ENCODE assay signal across 24 cellular contexts in genomic region chr4:170079981-170080380, GRCh38. TPM values are rescaled to one million over a fixed set of nuclear protein-coding genes. Genes with fewer than 3 reads are reported as not detected.
A peak's percentile ranks its signal among the peaks of the same experiment; 100 is the strongest.
DNase-seq lines count a peak whose midpoint lies in the region; ATAC-seq, FAIRE-seq and TF ChIP-seq lines count a peak whose summit lies in the region.
"Had no signal": no experiment of that assay in that cellular context is flagged by ENCODE, and none has a peak within 500 bp of the region (broad histone marks: within the 10 kb centered on the region; RNA-seq: fewer than 3 reads in every experiment).

No MANE protein-coding gene starts in this region.

- H3K9me3 Mint-ChIP-seq in astrocyte (ENCODE audit: unreplicated experiment) = peaks cover 2% of the 10 kb centered on the region
- no peaks in the 10 kb centered on the region for H3K9me3 Mint-ChIP-seq in stimulated activated naive CD8-positive, alpha-beta T cell treated with anti-CD3 and anti-CD28 coated beads, Interleukin-15, amount 100 ng/mL, for 72 hours
- H3K9me3 Mint-ChIP-seq: CD4-positive, alpha-beta T cell had no signal

- POLR2A ChIA-PET in GM10248 (lab: Yijun Ruan, JAX) = no interaction called here

- TF ChIP-seq POLR2A in GM12892 (IDR thresholded peaks at IDR 0.05; ENCODE audit: low read depth, low read length) = no peak

- no peak overlapping the region for H3K9ac ChIP-seq in astrocyte (ENCODE audit: low read length)
- H3K9ac ChIP-seq: BLaER1, GM23248 had no signal

- peaks cover 4% of the 10 kb centered on the region for H4K20me1 ChIP-seq in astrocyte (ENCODE audit: insufficient read depth, low read length)
- H4K20me1 ChIP-seq: BLaER1 had no signal

- no peaks in the 10 kb centered on the region for H3K4me1 ChIP-seq in astrocyte (ENCODE audit: insufficient read depth, low read length)
- H3K4me1 ChIP-seq: BLaER1, SJCRH30 had no signal

- no peak overlapping the region for H3K27ac ChIP-seq in astrocyte (ENCODE audit: low read depth, low read length)
- H3K27ac ChIP-seq: BLaER1, GM23248, SJCRH30 had no signal

- H3K36me3 ChIP-seq in astrocyte (ENCODE audit: insufficient read depth, low read length) = peaks cover 17% of the 10 kb centered on the region

- FAIRE-seq in astrocyte (lab: Jason Lieb, UNC) (no peak), GM12892 (lab: Jason Lieb, UNC) (no peak)
- FAIRE-seq: D721Med had no signal

- H3K4me3 ChIP-seq in AG10803 (ENCODE audit: low read length) (no peak overlapping the region), astrocyte (ENCODE audit: insufficient read depth, low read depth, low read length) (no peak overlapping the region)
- H3K4me3 ChIP-seq: BLaER1, GM23248, SJCRH30 had no signal

- peak; percentile 6 for DNase-seq in AG10803 (ENCODE audit: low read depth)
- peak; percentile 54 for DNase-seq in LHCN-M2 (ENCODE audit: low read depth)
- DNase-seq in astrocyte (ENCODE audit: low read depth) = peak; percentile 47
- DNase-seq in iris pigment epithelial cell (ENCODE audit: low read depth) = peak; percentile 32
- no peak for DNase-seq in NCI-H2081 (lab: John Stamatoyannopoulos, UW)
- DNase-seq in stimulated activated naive CD8-positive, alpha-beta T cell treated with anti-CD3 and anti-CD28 coated beads, Interleukin-15, amount 100 ng/mL, for 72 hours = no peak
- no peak for DNase-seq in GM10248 (ENCODE audit: extremely low spot score)
- no peak for DNase-seq in GM12892 (ENCODE audit: insufficient read length)
- DNase-seq: CD4-positive, alpha-beta T cell; GM23248; H7; KG1; MM.1S; NCI-H1092; NCI-H1417 treated with DMSO at 0.1 percent for 48 hours; NCI-H1694 treated with DMSO at 0.1 percent for 48 hours; NCI-H2107; NCI-H524; NCI-H748 treated with DMSO at 0.1 percent for 48 hours; PC-3; SJCRH30 had no signal

- CTCF ChIA-PET in GM10248 (lab: Yijun Ruan, JAX) = no interaction called here

- H3K9me3 ChIP-seq in astrocyte (ENCODE audit: insufficient read depth, low read depth, low read length) = no peaks in the 10 kb centered on the region
- H3K9me3 ChIP-seq: SJCRH30 had no signal

- H3K27me3 ChIP-seq in astrocyte (ENCODE audit: insufficient read depth, low read length) = no peaks in the 10 kb centered on the region
- H3K27me3 ChIP-seq: BLaER1, SJCRH30 had no signal

- H3K79me2 ChIP-seq in astrocyte (ENCODE audit: insufficient read depth, low read length) = no peaks in the 10 kb centered on the region

- ATAC-seq in stimulated activated naive CD8-positive, alpha-beta T cell treated with anti-CD3 and anti-CD28 coated beads, Interleukin-15, amount 100 ng/mL, for 72 hours = no peak
- ATAC-seq: PC-3, SK-N-SH treated with all-trans-retinoic acid at 6 μM for 48 hours had no signal

- H3K36me3 Mint-ChIP-seq in astrocyte (ENCODE audit: low read depth, unreplicated experiment) = peaks cover 28% of the 10 kb centered on the region

- TF ChIP-seq CTCF in AG10803 (conservative IDR thresholded peaks at IDR 0.05; ENCODE audit: low read length) (no peak), astrocyte (IDR thresholded peaks at IDR 0.05; ENCODE audit: insufficient read depth, low read depth, low read length) (no peak), GM10248 (IDR thresholded peaks at IDR 0.05; ENCODE audit: control extremely low read depth, extremely low read depth, low read depth, missing control alignments) (no peak)

- H3K4me1 Mint-ChIP-seq in astrocyte (ENCODE audit: low read depth, unreplicated experiment) = peaks cover 7% of the 10 kb centered on the region
- no peaks in the 10 kb centered on the region for H3K4me1 Mint-ChIP-seq in stimulated activated naive CD8-positive, alpha-beta T cell treated with anti-CD3 and anti-CD28 coated beads, Interleukin-15, amount 100 ng/mL, for 72 hours

- H3K27me3 Mint-ChIP-seq in astrocyte (ENCODE audit: low read depth, unreplicated experiment) = no peaks in the 10 kb centered on the region
- peaks cover 34% of the 10 kb centered on the region for H3K27me3 Mint-ChIP-seq in stimulated activated naive CD8-positive, alpha-beta T cell treated with anti-CD3 and anti-CD28 coated beads, Interleukin-15, amount 100 ng/mL, for 72 hours

- peak overlapping the region; percentile 5 for H3K27ac Mint-ChIP-seq in astrocyte (ENCODE audit: unreplicated experiment)
- H3K27ac Mint-ChIP-seq in stimulated activated naive CD8-positive, alpha-beta T cell treated with anti-CD3 and anti-CD28 coated beads, Interleukin-15, amount 100 ng/mL, for 72 hours = no peak overlapping the region
- H3K27ac Mint-ChIP-seq: CD4-positive, alpha-beta T cell had no signal

- no peak overlapping the region for H3K4me3 Mint-ChIP-seq in astrocyte (ENCODE audit: unreplicated experiment)
- H3K4me3 Mint-ChIP-seq in stimulated activated naive CD8-positive, alpha-beta T cell treated with anti-CD3 and anti-CD28 coated beads, Interleukin-15, amount 100 ng/mL, for 72 hours = no peak overlapping the region
- H3K4me3 Mint-ChIP-seq: CD4-positive, alpha-beta T cell had no signal

- no peak overlapping the region for H2AFZ ChIP-seq in astrocyte (ENCODE audit: low read depth, low read length)
- H2AFZ ChIP-seq: GM23248 had no signal

- no peak overlapping the region for H3K4me2 ChIP-seq in astrocyte (ENCODE audit: low read length)
- H3K4me2 ChIP-seq: BLaER1 had no signal

RNA-seq across cellular contexts. Expression of gene AADAT, which starts 9.8 kb away (rescaled TPM):
- 9.0 and 9.3 TPM in 2 replicates for total RNA-seq in LHCN-M2 (2014; rRNA removed)
- polyA plus RNA-seq in LHCN-M2 (2012) = 5.2 TPM
- 10.3 and 10.5 TPM in 2 replicates for total RNA-seq in astrocyte
- not detected for polyA plus RNA-seq in GM12892 (2012; ENCODE audit: missing spikeins)
- total RNA-seq: CD4-positive, alpha-beta T cell had no signal

RNA-seq across cellular contexts. Expression of gene MFAP3L, which starts 53.8 kb away (rescaled TPM):
- 9.1 and 10.2 TPM in 2 replicates for total RNA-seq in LHCN-M2 (2014; rRNA removed)
- 2.9 TPM for polyA plus RNA-seq in LHCN-M2 (2012)
- 30.2 and 30.8 TPM in 2 replicates for total RNA-seq in astrocyte
- not detected for polyA plus RNA-seq in GM12892 (2012; ENCODE audit: missing spikeins)

Comparison
In these comparisons a context has a peak if more than half of its experiments do, and no peak if none do; other contexts are left out.
1. DNase-seq: peak in AG10803 (single experiment), LHCN-M2 (single experiment), astrocyte (single experiment) and iris pigment epithelial cell (single experiment); none in NCI-H2081 (0 of 2), stimulated activated naive CD8-positive, alpha-beta T cell treated with anti-CD3 and anti-CD28 coated beads, Interleukin-15, amount 100 ng/mL, for 72 hours (0 of 2), GM10248 (single experiment) and GM12892 (single experiment).